ENCODE assay signal across 8 cellular contexts in the genomic region with DNA sequence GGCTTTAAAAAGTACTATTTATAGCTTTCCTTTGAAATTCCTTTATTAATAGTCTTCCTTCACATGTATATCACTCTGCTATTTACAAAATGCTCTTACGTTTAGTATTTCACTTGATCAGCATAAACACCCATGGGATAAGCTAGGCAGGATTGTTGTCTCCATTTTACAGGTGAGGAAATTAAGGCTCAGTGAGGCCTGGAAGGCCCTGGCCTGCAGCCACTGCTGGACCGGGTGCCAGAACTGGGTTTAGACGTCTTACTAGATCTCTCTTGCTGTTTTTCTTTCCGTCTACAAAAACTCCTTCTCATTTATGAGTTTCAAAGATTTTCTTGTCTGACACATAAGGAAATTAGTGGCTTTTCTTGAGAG.
DNase-seq lines count a peak whose midpoint lies in the region; ATAC-seq and TF ChIP-seq lines count a peak whose summit lies in the region.

No MANE protein-coding gene starts in this region.

- 48 to 74% (median 58%) methylated on average over 4 of the region's 4 CpGs for WGBS in spleen, 5 donors

- H3K9ac ChIP-seq in colonic mucosa (ENCODE audit: low read depth in 2 of 2, low read length in 2 of 2): no peak overlapping the region

- TF ChIP-seq CTCF in colonic mucosa (IDR thresholded peaks at IDR 0.05): no peak
- no peak for TF ChIP-seq CTCF in spleen (IDR thresholded peaks at IDR 0.05 in 8 of 11, conservative IDR thresholded peaks at IDR 0.05 in 3 of 11)

- DNase-seq in colonic mucosa (no peak), spleen (no peak), putamen (ENCODE audit: low spot score) (no peak), substantia nigra (lab: John Stamatoyannopoulos, UW) (no peak), CD1c-positive myeloid dendritic cell (ENCODE audit: extremely low spot score) (no peak), SKM-1 (lab: John Stamatoyannopoulos, UW; ENCODE audit: unreplicated experiment) (no peak)

- no peak for TF ChIP-seq POLR2A in spleen (IDR thresholded peaks at IDR 0.05)

- intact Hi-C loops in colonic mucosa (cut with DNase I): no loop called here
- intact Hi-C loops in spleen (cut with DNase I; ENCODE audit: low total_unique reads): no loop called here

- no peaks in the 10 kb centered on the region for H3K9me3 ChIP-seq in colonic mucosa
- H3K9me3 ChIP-seq in spleen: no peaks in the 10 kb centered on the region

- peak; percentile 38 for ATAC-seq in GM19351 (IDR thresholded peaks at IDR 0.05; ENCODE audit: unreplicated experiment)
- peak; percentile 12 for ATAC-seq in HG03025 (IDR thresholded peaks at IDR 0.05; ENCODE audit: low FRiP score, unreplicated experiment)

- H3K36me3 ChIP-seq in colonic mucosa: no peaks in the 10 kb centered on the region
- no peaks in the 10 kb centered on the region for H3K36me3 ChIP-seq in spleen

- H3K4me1 ChIP-seq in colonic mucosa: no peaks in the 10 kb centered on the region
- peaks cover 4 to 77% (median 23%) of the 10 kb centered on the region in 6 donors for H3K4me1 ChIP-seq in spleen

- H3K27ac ChIP-seq in colonic mucosa (peak overlapping the region; percentile 13), spleen (peak overlapping the region; percentile 45 to 90 (median 82)), substantia nigra (ENCODE audit: low read depth, low read length, poor library complexity, severe bottlenecking) (no peak overlapping the region)

- no peak overlapping the region for H3K4me3 ChIP-seq in colonic mucosa
- no peak overlapping the region for H3K4me3 ChIP-seq in spleen

- no peaks in the 10 kb centered on the region for H3K27me3 ChIP-seq in colonic mucosa
- no peaks in the 10 kb centered on the region for H3K27me3 ChIP-seq in spleen (replicated peaks in 1 of 7)
